In genomic region chr11:1303973-1304372, GRCh38 we compare ENCODE assay signal across 14 cellular contexts. TPM values are rescaled to one million over a fixed set of nuclear protein-coding genes. Genes with fewer than 3 reads are reported as not detected.
DNase-seq lines count a peak whose midpoint lies in the region; ATAC-seq and TF ChIP-seq lines count a peak whose summit lies in the region.
"Had no signal": no experiment of that assay in that cellular context is flagged by ENCODE, and none has a peak within 500 bp of the region (broad histone marks: within the 10 kb centered on the region; RNA-seq: fewer than 3 reads in every experiment).

No MANE protein-coding gene starts in this region.

- H3K4me3 Mint-ChIP-seq in endothelial cell (ENCODE audit: unreplicated experiment): no peak overlapping the region
- H3K4me3 Mint-ChIP-seq: activated CD4-positive, alpha-beta T cell treated with anti-CD3 and anti-CD28 coated beads, Interleukin-2, amount 10 ng/mL, durations not matched to agents 24 days and 14 days; activated naive CD8-positive, alpha-beta T cell had no signal

- peaks cover 0 to 19% of the 10 kb centered on the region in 2 experiments for H3K36me3 ChIP-seq in SK-N-SH (replicated peaks in 1 of 2; ENCODE audit: control insufficient read depth in 1 of 2, insufficient read depth in 2 of 2, low read length in 1 of 2)
- peaks cover 0 to 7% of the 10 kb centered on the region in 2 donors for H3K36me3 ChIP-seq in lung (ENCODE audit: control insufficient read depth in 2 of 2, insufficient read depth in 2 of 2, low read length in 2 of 2)
- no peaks in the 10 kb centered on the region for H3K36me3 ChIP-seq in thyroid gland

- no peak for TF ChIP-seq RAD21 in SK-N-SH (IDR thresholded peaks at IDR 0.05; ENCODE audit: low read length)

- peaks cover 62% of the 10 kb centered on the region for H3K4me1 Mint-ChIP-seq in endothelial cell (ENCODE audit: unreplicated experiment)

- TF ChIP-seq POLR2A in thyroid gland (IDR thresholded peaks at IDR 0.05): no peak

- peaks cover 7% of the 10 kb centered on the region for H3K27me3 Mint-ChIP-seq in endothelial cell (ENCODE audit: unreplicated experiment)
- H3K27me3 Mint-ChIP-seq: activated CD4-positive, alpha-beta T cell treated with anti-CD3 and anti-CD28 coated beads, Interleukin-2, amount 10 ng/mL, durations not matched to agents 24 days and 14 days; activated naive CD8-positive, alpha-beta T cell had no signal

- H3K79me2 ChIP-seq in SK-N-SH (ENCODE audit: insufficient read depth): peaks cover 97% of the 10 kb centered on the region

- H3K27ac Mint-ChIP-seq in endothelial cell (ENCODE audit: unreplicated experiment): no peak overlapping the region
- H3K27ac Mint-ChIP-seq: activated CD4-positive, alpha-beta T cell treated with anti-CD3 and anti-CD28 coated beads, Interleukin-2, amount 10 ng/mL, durations not matched to agents 24 days and 14 days; activated naive CD8-positive, alpha-beta T cell had no signal

- H3K27ac ChIP-seq in SK-N-SH (ENCODE audit: low read depth in 2 of 2, low read length in 1 of 2) (no peak overlapping the region), lung (ENCODE audit: low read depth in 1 of 2, low read length in 1 of 2) (peak overlapping the region in 1 of 2 donors; percentile 79), thyroid gland (peak overlapping the region in 1 of 3 donors; percentile 48)
- H3K27ac ChIP-seq: 22Rv1, HL-60, SK-N-MC had no signal

- H3F3A ChIP-seq in SK-N-SH (replicated peaks; ENCODE audit: insufficient read depth): no peaks in the 10 kb centered on the region

- DNase-seq in SK-N-SH (peak; percentile 31), endothelial cell (ENCODE audit: low spot score) (peak; percentile 3), lung (ENCODE audit: low spot score) (peak; percentile 36), thyroid gland (peak; percentile 79 to 81), activated gamma-delta T cell (lab: John Stamatoyannopoulos, UW) (no peak), GM03348 (ENCODE audit: low spot score) (no peak)
- DNase-seq: activated CD4-positive, alpha-beta T cell treated with anti-CD3 and anti-CD28 coated beads, Interleukin-2, amount 10 ng/mL, durations not matched to agents 24 days and 14 days; DND-41 had no signal

- POLR2A ChIA-PET in SK-N-SH (lab: Yijun Ruan, JAX): no interaction called here

- H4K20me1 ChIP-seq in SK-N-SH (ENCODE audit: insufficient read depth): peaks cover 62% of the 10 kb centered on the region

- TF ChIP-seq CTCF in SK-N-SH (IDR thresholded peaks at IDR 0.05): no peak
- no peak for TF ChIP-seq CTCF in endothelial cell (IDR thresholded peaks at IDR 0.05; ENCODE audit: unreplicated experiment)
- no peak for TF ChIP-seq CTCF in lung (IDR thresholded peaks at IDR 0.05; ENCODE audit: control extremely low read depth, extremely low read depth)
- no peak for TF ChIP-seq CTCF in thyroid gland (IDR thresholded peaks at IDR 0.05)

- TF ChIP-seq EP300 in SK-N-SH (IDR thresholded peaks at IDR 0.05; ENCODE audit: borderline replicate concordance in 1 of 2, low read depth in 1 of 2, low read length in 1 of 2): no peak

- CTCF ChIA-PET in SK-N-SH (lab: Yijun Ruan, JAX): interaction anchor here (1.2 kb wide), 1 partner anchor 89 kb away, joined by 3 read pairs; no protein-coding TSS in a partner anchor

- intact Hi-C loops in thyroid gland (cut with DNase I): loop anchor here (5.0 kb wide), 1 partner anchor 42 kb away; no protein-coding TSS in a partner anchor

- WGBS in SK-N-SH (ENCODE audit: low lambda C conversion rate): 90% methylated on average over 10 of the region's 10 CpGs
- WGBS in lung, 2 donors: 54 to 69% methylated on average over 10 of the region's 10 CpGs
- WGBS in thyroid gland, 2 donors: 34 to 46% methylated on average over 10 of the region's 10 CpGs

- H3K9me3 ChIP-seq in SK-N-SH (no peaks in the 10 kb centered on the region), lung (ENCODE audit: control insufficient read depth in 2 of 2, insufficient read depth in 1 of 2, low read length in 1 of 2) (no peaks in the 10 kb centered on the region), thyroid gland (no peaks in the 10 kb centered on the region)

- H3K4me1 ChIP-seq in SK-N-SH (ENCODE audit: control insufficient read depth in 1 of 2, insufficient read depth in 2 of 2, low read depth in 1 of 2, low read length in 1 of 2) (peaks cover 0 to 16% of the 10 kb centered on the region in 2 experiments; a peak in 2 of 4 replicates), lung (ENCODE audit: control insufficient read depth in 2 of 2, insufficient read depth in 2 of 2, low read length in 2 of 2) (peaks cover 8 to 61% of the 10 kb centered on the region in 2 donors), thyroid gland (peaks cover 51 to 72% of the 10 kb centered on the region in 2 donors)

- H3K9me3 Mint-ChIP-seq in endothelial cell (ENCODE audit: unreplicated experiment): no peaks in the 10 kb centered on the region
- H3K9me3 Mint-ChIP-seq: activated CD4-positive, alpha-beta T cell treated with anti-CD3 and anti-CD28 coated beads, Interleukin-2, amount 10 ng/mL, durations not matched to agents 24 days and 14 days had no signal

- H3K9me2 ChIP-seq in SK-N-SH: no peaks in the 10 kb centered on the region

- no peaks in the 10 kb centered on the region for H3K27me3 ChIP-seq in SK-N-SH (ENCODE audit: insufficient read depth)
- H3K27me3 ChIP-seq in lung (ENCODE audit: control insufficient read depth, insufficient read depth): no peaks in the 10 kb centered on the region
- no peaks in the 10 kb centered on the region for H3K27me3 ChIP-seq in thyroid gland

- H3K36me3 Mint-ChIP-seq in endothelial cell (ENCODE audit: low read depth, unreplicated experiment): no peaks in the 10 kb centered on the region
- H3K36me3 Mint-ChIP-seq: activated naive CD8-positive, alpha-beta T cell had no signal

- H3K9ac ChIP-seq in SK-N-SH: no peak overlapping the region

- H3K4me2 ChIP-seq in SK-N-SH: no peak overlapping the region

- H3K4me3 ChIP-seq in SK-N-SH (ENCODE audit: low read depth in 2 of 2, low read length in 1 of 2) (no peak overlapping the region), lung (no peak overlapping the region), thyroid gland (replicated peaks in 1 of 3) (no peak overlapping the region)
- H3K4me3 ChIP-seq: SK-N-MC had no signal

- ATAC-seq in SK-N-SH treated with all-trans-retinoic acid at 6 μM for 48 hours: no peak
- no peak for ATAC-seq in lung (ENCODE audit: insufficient read depth, low FRiP score)
- ATAC-seq in GM21717 (IDR thresholded peaks at IDR 0.05; ENCODE audit: unreplicated experiment): no peak

- no peak overlapping the region for H2AFZ ChIP-seq in SK-N-SH (ENCODE audit: low read depth)

TF ChIP-seq in SK-N-SH, 30 proteins besides CTCF, POLR2A, EP300 and RAD21 (continues in another document):
- no peak for TF ChIP-seq RXRA (IDR thresholded peaks at IDR 0.05; ENCODE audit: borderline replicate concordance, low read depth)
- no peak for TF ChIP-seq ELF1 (IDR thresholded peaks at IDR 0.05)
- no peak for TF ChIP-seq RCOR1 (IDR thresholded peaks at IDR 0.05; ENCODE audit: low read length)
- no peak for TF ChIP-seq CHD2 (IDR thresholded peaks at IDR 0.05; ENCODE audit: low read length, partially characterized antibody)
- TF ChIP-seq FOSL2 (IDR thresholded peaks at IDR 0.05; ENCODE audit: borderline replicate concordance, low read depth): no peak

TF ChIP-seq in SK-N-SH treated with all-trans-retinoic acid at 6 μM for 48 hours, 23 proteins besides CTCF, POLR2A, EP300 and RAD21:
- TF ChIP-seq ISL1 (CRISPR knock-in tag; IDR thresholded peaks at IDR 0.05) (no peak), CREB5 (CRISPR knock-in tag; IDR thresholded peaks at IDR 0.05; ENCODE audit: low read depth) (no peak), POU6F1 (CRISPR knock-in tag; IDR thresholded peaks at IDR 0.05; ENCODE audit: borderline replicate concordance, low read depth) (no peak), OSR1 (CRISPR knock-in tag; IDR thresholded peaks at IDR 0.05) (no peak), SNAI2 (CRISPR knock-in tag; IDR thresholded peaks at IDR 0.05) (no peak), RARB (CRISPR knock-in tag; IDR thresholded peaks at IDR 0.05) (no peak)
TF ChIP-seq in SK-N-SH treated with all-trans-retinoic acid at 6 μM for 48 hours: peak in this region for 0.

RNA-seq across cellular contexts. Expression of gene TOLLIP, which starts 5.5 kb away (rescaled TPM):
- polyA plus RNA-seq in SK-N-SH (2012; rRNA removed) (42.6 and 55.4 TPM in 2 replicates), lung (10 to 100 TPM; 39.2 to 47.7 TPM)
- polyA plus RNA-seq in SK-N-SH (2012; cell fraction: cytosol; rRNA removed): 21.1 and 39.4 TPM in 2 replicates
- polyA plus RNA-seq in SK-N-SH (2012; cell fraction: nucleus; rRNA removed): 37.6 and 42.4 TPM in 2 replicates
- total RNA-seq in endothelial cell (ENCODE audit: unreplicated experiment) (65.3 TPM), lung (10 to 100 TPM; 26.9 to 79.4 TPM), thyroid gland (10 to 100 TPM; 37.1 to 74.4 (median 65.7) TPM)

Comparison
In these comparisons a context has a peak if more than half of its experiments do, and no peak if none do; other contexts are left out.
1. DNase-seq: peak in SK-N-SH (single experiment), endothelial cell (single experiment), lung (single experiment) and thyroid gland (2 of 2); none in activated gamma-delta T cell (single experiment) and GM03348 (single experiment).